Comparison of ENCODE assay signal across 35 cellular contexts in the genomic region with DNA sequence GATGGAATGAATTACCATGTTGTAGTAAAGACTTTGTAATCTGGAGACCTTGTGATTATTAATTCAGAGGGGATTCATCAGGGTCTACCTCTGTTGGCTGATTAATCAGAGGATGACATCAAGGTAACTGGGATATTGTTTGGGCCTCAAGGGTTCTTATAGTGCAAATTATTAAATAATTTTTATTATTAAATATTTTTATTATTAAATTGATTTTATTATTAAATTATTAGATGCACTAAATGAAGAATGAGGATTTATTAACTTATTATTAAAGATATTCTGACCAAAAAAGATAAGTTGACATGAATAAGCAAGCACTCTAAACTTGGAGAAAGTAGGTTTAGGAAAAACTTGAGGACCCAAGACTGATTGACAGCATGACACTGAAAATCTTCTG.
"Had no signal": no experiment of that assay in that cellular context is flagged by ENCODE, and none has a peak within 500 bp of the region (broad histone marks: within the 10 kb centered on the region; RNA-seq: fewer than 3 reads in every experiment).

No MANE protein-coding gene starts in this region.

- H3K27ac ChIP-seq: KMS-11 had no signal

- H3K27me3 ChIP-seq: MG63 had no signal

- H3K9me3 ChIP-seq: MG63 had no signal

- H3K4me2 ChIP-seq: KMS-11 had no signal

- H3K4me3 ChIP-seq: MG63 had no signal

- H3K9ac ChIP-seq: KMS-11 had no signal

- DNase-seq: Karpas-422, Kasumi-1, MG63, MM.1S, MV-4-11, NCI-H1048, NCI-H1092, NCI-H1092 treated with DMSO at 0.1 percent for 48 hours, NCI-H1105, NCI-H1105 treated with DMSO at 0.1 percent for 48 hours, NCI-H1417, NCI-H1417 treated with DMSO at 0.1 percent for 48 hours, NCI-H1436, NCI-H1436 treated with DMSO at 0.1 percent for 48 hours, NCI-H146, NCI-H1694, NCI-H1694 treated with DMSO at 0.1 percent for 48 hours, NCI-H187, NCI-H187 treated with DMSO at 0.1 percent for 48 hours, NCI-H1930, NCI-H2029, NCI-H2029 treated with DMSO at 0.1 percent for 48 hours, NCI-H2081, NCI-H2081 treated with DMSO at 0.1 percent for 48 hours, NCI-H2107, NCI-H2171, NCI-H2171 treated with DMSO at 0.1 percent for 48 hours, NCI-H2227 treated with DMSO at 0.1 percent for 48 hours, NCI-H226, NCI-H345, NCI-H446, NCI-H446 treated with DMSO at 0.1 percent for 48 hours, NCI-H510A, NCI-H510A treated with DMSO at 0.1 percent for 48 hours had no signal

- H3K36me3 ChIP-seq: MG63 had no signal
